8 cellular contexts compared by ENCODE assay signal in the genomic region with DNA sequence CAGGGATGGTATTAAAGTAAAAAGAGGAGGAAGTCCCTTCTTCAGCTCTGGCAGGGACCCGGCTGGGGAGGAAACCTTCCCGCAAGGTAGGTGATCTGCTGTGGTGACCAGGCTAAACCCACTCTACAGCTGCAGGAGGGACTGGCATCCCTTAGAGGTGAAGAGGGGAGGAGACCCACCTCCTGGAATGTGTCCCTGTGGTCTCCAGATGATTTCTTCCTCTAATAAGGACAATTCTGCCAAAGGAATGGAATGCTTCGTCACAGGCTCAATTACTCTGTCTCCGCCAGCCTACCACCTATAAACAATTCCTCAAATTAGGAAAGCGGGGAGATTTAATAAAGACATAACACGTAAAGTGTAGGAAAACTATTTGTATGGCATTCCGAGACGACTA. TPM values are rescaled to one million over a fixed set of nuclear protein-coding genes. Genes with fewer than 3 reads are reported as not detected.
DNase-seq lines count a peak whose midpoint lies in the region; ATAC-seq, FAIRE-seq and TF ChIP-seq lines count a peak whose summit lies in the region.

No MANE protein-coding gene starts in this region.

- intact Hi-C loops in Calu3 (cut with micrococcal nuclease; ENCODE audit: unreplicated experiment) (loop anchor here (1.0 kb wide), 1 partner anchor 54 kb away; no protein-coding TSS in a partner anchor), colonic mucosa (cut with DNase I) (loop anchor here (5.0 to 10.0 kb wide), 4 partner anchors 52 to 957 kb away; no protein-coding TSS in a partner anchor), lower leg skin (cut with DNase I; ENCODE audit: low total_unique reads) (loop anchor here (5.0 kb wide), 1 partner anchor 957 kb away; no protein-coding TSS in a partner anchor)

- no peaks in the 10 kb centered on the region for H3K27me3 Mint-ChIP-seq in Calu3 (ENCODE audit: unreplicated experiment)

- H3K36me3 Mint-ChIP-seq in Calu3 (ENCODE audit: insufficient read depth, unreplicated experiment) = peaks cover 24% of the 10 kb centered on the region

- H3K4me1 ChIP-seq in OCI-LY1 (ENCODE audit: insufficient read depth, low read length, severe bottlenecking) (peaks cover 31% of the 10 kb centered on the region), colonic mucosa (no peaks in the 10 kb centered on the region), mucosa of rectum (ENCODE audit: control insufficient read depth in 2 of 2, insufficient read depth in 2 of 2, low read length in 2 of 2) (peaks cover 3 to 4% of the 10 kb centered on the region in 2 donors)

- no peak for TF ChIP-seq CTCF in Calu3 (IDR thresholded peaks at IDR 0.05; ENCODE audit: unreplicated experiment)
- no peak for TF ChIP-seq CTCF in OCI-LY1 (IDR thresholded peaks at IDR 0.05; ENCODE audit: low read length)
- TF ChIP-seq CTCF in colonic mucosa (IDR thresholded peaks at IDR 0.05) = no peak
- no peak for TF ChIP-seq CTCF in lower leg skin (IDR thresholded peaks at IDR 0.05)

- CTCF ChIA-PET in Calu3 (lab: Charles Lee) = interaction anchor here (0.5 to 1.2 kb wide), 6 partner anchors 26 to 816 kb away, joined by 3 to 5 read pairs (median 3); no protein-coding TSS in a partner anchor

- H3K4me2 ChIP-seq in OCI-LY1 (ENCODE audit: low read length) = peak overlapping the region; percentile 83

- TF ChIP-seq POLR2A in lower leg skin (IDR thresholded peaks at IDR 0.05) (no peak), GM12892 (IDR thresholded peaks at IDR 0.05; ENCODE audit: low read depth, low read length) (no peak)

- H3K9me2 ChIP-seq in OCI-LY1 (ENCODE audit: low read depth, low read length) = no peaks in the 10 kb centered on the region

- peaks cover 16% of the 10 kb centered on the region for H3K4me1 Mint-ChIP-seq in Calu3 (ENCODE audit: low read depth, unreplicated experiment)

- H3K4me3 ChIP-seq in OCI-LY1 (ENCODE audit: low read depth, low read length, poor library complexity, severe bottlenecking) (peak overlapping the region; percentile 74), colonic mucosa (peak overlapping the region; percentile 55), mucosa of rectum (ENCODE audit: low read length in 2 of 2) (peak overlapping the region; percentile 66 to 80), lower leg skin (ENCODE audit: low read depth, poor library complexity, severe bottlenecking) (no peak overlapping the region)

- ATAC-seq in GM19395 (IDR thresholded peaks at IDR 0.05; ENCODE audit: unreplicated experiment) = no peak

- H2AFZ ChIP-seq in OCI-LY1 (ENCODE audit: low read length) = no peak overlapping the region

- H3F3A ChIP-seq in OCI-LY1 (ENCODE audit: insufficient read depth, low read length) = no peaks in the 10 kb centered on the region

- no peak for FAIRE-seq in GM12892 (lab: Jason Lieb, UNC)

- no peak overlapping the region for H3K27ac ChIP-seq in OCI-LY1 (ENCODE audit: low read depth, low read length, poor library complexity, severe bottlenecking)
- H3K27ac ChIP-seq in colonic mucosa = no peak overlapping the region
- H3K27ac ChIP-seq in mucosa of rectum (ENCODE audit: low read depth in 2 of 2, low read length in 2 of 2) = peak overlapping the region; percentile 15 to 39

- DNase-seq in Calu3 (peak; percentile 1), colonic mucosa (peak; percentile 23), lower leg skin (ENCODE audit: low spot score in 2 of 2) (no peak), GM12892 (ENCODE audit: insufficient read length) (no peak), kidney glomerular epithelial cell (lab: John Stamatoyannopoulos, UW) (no peak)

- H3K27ac Mint-ChIP-seq in Calu3 (ENCODE audit: unreplicated experiment) = peak overlapping the region; percentile 23

- H3K36me3 ChIP-seq in OCI-LY1 (ENCODE audit: insufficient read depth, low read length) = no peaks in the 10 kb centered on the region
- H3K36me3 ChIP-seq in colonic mucosa = no peaks in the 10 kb centered on the region
- no peaks in the 10 kb centered on the region for H3K36me3 ChIP-seq in mucosa of rectum (ENCODE audit: control insufficient read depth in 2 of 2, insufficient read depth in 2 of 2, low read length in 2 of 2)

- H4K20me1 ChIP-seq in OCI-LY1 (ENCODE audit: insufficient read depth, low read length) = no peaks in the 10 kb centered on the region

- BruUV-seq in Calu3 (replicated peaks; lab: Mats Ljungman, UMichigan) = no TSS peak

- H3K9ac ChIP-seq in OCI-LY1 (ENCODE audit: low read length) = peak overlapping the region; percentile 68
- peak overlapping the region; percentile 15 to 77 for H3K9ac ChIP-seq in colonic mucosa (ENCODE audit: low read depth in 2 of 2, low read length in 2 of 2)
- peak overlapping the region; percentile 62 to 80 for H3K9ac ChIP-seq in mucosa of rectum (ENCODE audit: low read depth in 1 of 2, low read length in 2 of 2)

- 15 to 23% methylated on average over 8 of the region's 8 CpGs for WGBS in lower leg skin, 2 donors

- H3K4me3 Mint-ChIP-seq in Calu3 (ENCODE audit: low read depth, unreplicated experiment) = peak overlapping the region; percentile 74

- H3K27me3 ChIP-seq in OCI-LY1 (ENCODE audit: insufficient read depth, low read length) = no peaks in the 10 kb centered on the region
- no peaks in the 10 kb centered on the region for H3K27me3 ChIP-seq in colonic mucosa
- H3K27me3 ChIP-seq in mucosa of rectum (ENCODE audit: control insufficient read depth in 2 of 2, insufficient read depth in 2 of 2, low read length in 2 of 2) = no peaks in the 10 kb centered on the region

- H3K9me3 ChIP-seq in OCI-LY1 (ENCODE audit: low read length) (no peaks in the 10 kb centered on the region), colonic mucosa (no peaks in the 10 kb centered on the region), mucosa of rectum (ENCODE audit: control insufficient read depth in 2 of 2, low read length in 2 of 2) (no peaks in the 10 kb centered on the region)

- peaks cover 35% of the 10 kb centered on the region for H3K79me2 ChIP-seq in OCI-LY1 (ENCODE audit: insufficient read depth, low read length)

- H3K9me3 Mint-ChIP-seq in Calu3 (ENCODE audit: low read depth, unreplicated experiment) = no peaks in the 10 kb centered on the region

RNA-seq across cellular contexts. Expression of a gene that starts 0.6 kb away (rescaled TPM):
- total RNA-seq in Calu3 (2022) (28.8 and 33.9 TPM in 2 replicates), colonic mucosa (10 to 100 TPM; 34.0 to 37.0 TPM), lower leg skin (10 to 100 TPM; 18.5 to 25.4 (median 23.4) TPM)
- 30.6 TPM for polyA plus RNA-seq in GM12892 (2012; ENCODE audit: missing spikeins)

RNA-seq across cellular contexts. Expression of a gene that starts 47.0 kb away (rescaled TPM):
- total RNA-seq in Calu3 (2022) = 85.2 and 89.7 TPM in 2 replicates
- total RNA-seq in colonic mucosa = 10 to 100 TPM; 59.6 to 82.3 TPM
- total RNA-seq in lower leg skin = 100 to 1,000 TPM in 3 of 4 donors, 10 to 100 TPM in 1; 96.6 to 154 (median 131) TPM
- polyA plus RNA-seq in GM12892 (2012; ENCODE audit: missing spikeins) = 76.4 TPM

Comparison
In these comparisons a context has a peak if more than half of its experiments do, and no peak if none do; other contexts are left out.
1. DNase-seq: peak in Calu3 (single experiment) and colonic mucosa (single experiment); none in lower leg skin (0 of 2), GM12892 (single experiment) and kidney glomerular epithelial cell (single experiment).
2. H3K27ac ChIP-seq: peak in mucosa of rectum (2 of 2); none in OCI-LY1 (single experiment) and colonic mucosa (single experiment).
3. Peak in every context shown above with its lines, with median percentiles within 50 percentile points of each other: H3K9ac ChIP-seq.